16 cellular contexts compared by ENCODE assay signal in genomic region chr15:98503970-98504369, GRCh38.
DNase-seq lines count a peak whose midpoint lies in the region; ATAC-seq and TF ChIP-seq lines count a peak whose summit lies in the region.
"Had no signal": no experiment of that assay in that cellular context is flagged by ENCODE, and none has a peak within 500 bp of the region (broad histone marks: within the 10 kb centered on the region; RNA-seq: fewer than 3 reads in every experiment).

No MANE protein-coding gene starts in this region.

- H3K27ac ChIP-seq in vagina, result peak overlapping the region; percentile 55
- H3K27ac ChIP-seq: 22Rv1, heart right ventricle had no signal

- H3K9me3 ChIP-seq in adipocyte (ENCODE audit: control insufficient read depth, low read length), result peaks cover 8% of the 10 kb centered on the region
- no peaks in the 10 kb centered on the region for H3K9me3 ChIP-seq in vagina

- no peaks in the 10 kb centered on the region for H3K36me3 ChIP-seq in adipocyte (ENCODE audit: control insufficient read depth, insufficient read depth, low read length, severe bottlenecking)
- no peaks in the 10 kb centered on the region for H3K36me3 ChIP-seq in vagina
- H3K36me3 ChIP-seq: heart right ventricle had no signal

- H3K4me1 ChIP-seq in adipocyte (ENCODE audit: control insufficient read depth, insufficient read depth, low read length) (peaks cover 38% of the 10 kb centered on the region), vagina (peaks cover 20% of the 10 kb centered on the region)
- H3K4me1 ChIP-seq: heart right ventricle had no signal

- TF ChIP-seq CTCF in vagina (IDR thresholded peaks at IDR 0.05), result no peak

- intact Hi-C loops in vagina (cut with DNase I), result no loop called here

- DNase-seq in SIG-M5 treated with dmso at 0.1 percent for 504 hours (lab: John Stamatoyannopoulos, UW; ENCODE audit: unreplicated experiment), result peak; percentile 20
- no peak for DNase-seq in SIG-M5 (lab: John Stamatoyannopoulos, UW)
- peak; percentile 97 for DNase-seq in adipocyte (ENCODE audit: low read depth)
- DNase-seq in iris pigment epithelial cell (ENCODE audit: low read depth), result peak; percentile 9
- DNase-seq in vagina (ENCODE audit: extremely low spot score in 2 of 2), result peak in 1 of 2 donors; percentile 90
- no peak for DNase-seq in stimulated activated CD4-positive, alpha-beta T cell treated with anti-CD3 and anti-CD28 coated beads, Interleukin-15, amount 100 ng/mL, for 24 hours
- DNase-seq: activated T-cell treated with anti-CD3 and anti-CD28 coated beads, Interleukin-2, amount 50 U/mL, for 48 hours; effector memory CD4-positive, alpha-beta T cell; heart right ventricle; NCI-H2227 treated with DMSO at 0.1 percent for 48 hours; OCI-M1; small intestine; T-cell had no signal

- H3K9ac ChIP-seq in adipocyte (ENCODE audit: low read length), result peak overlapping the region; percentile 61

- no peak for TF ChIP-seq POLR2A in vagina (IDR thresholded peaks at IDR 0.05)

- H3K27me3 ChIP-seq in adipocyte (replicated peaks; ENCODE audit: control insufficient read depth, insufficient read depth, low read length) (peaks cover 11% of the 10 kb centered on the region), vagina (no peaks in the 10 kb centered on the region)

- ATAC-seq in GM19328 (IDR thresholded peaks at IDR 0.05; ENCODE audit: unreplicated experiment) (no peak), GM21367 (IDR thresholded peaks at IDR 0.05; ENCODE audit: unreplicated experiment) (no peak)
- ATAC-seq: T-cell had no signal

- no peak overlapping the region for H3K4me3 ChIP-seq in adipocyte (ENCODE audit: low read length)
- H3K4me3 ChIP-seq in vagina, result no peak overlapping the region
- H3K4me3 ChIP-seq: heart right ventricle had no signal

Comparison
In these comparisons a context has a peak if more than half of its experiments do, and no peak if none do; other contexts are left out.
1. DNase-seq: peak in SIG-M5 treated with dmso at 0.1 percent for 504 hours (single experiment), adipocyte (single experiment) and iris pigment epithelial cell (single experiment); none in SIG-M5 (single experiment) and stimulated activated CD4-positive, alpha-beta T cell treated with anti-CD3 and anti-CD28 coated beads, Interleukin-15, amount 100 ng/mL, for 24 hours (single experiment).